Comparison of ENCODE assay signal across 1 cellular context in the genomic region with DNA sequence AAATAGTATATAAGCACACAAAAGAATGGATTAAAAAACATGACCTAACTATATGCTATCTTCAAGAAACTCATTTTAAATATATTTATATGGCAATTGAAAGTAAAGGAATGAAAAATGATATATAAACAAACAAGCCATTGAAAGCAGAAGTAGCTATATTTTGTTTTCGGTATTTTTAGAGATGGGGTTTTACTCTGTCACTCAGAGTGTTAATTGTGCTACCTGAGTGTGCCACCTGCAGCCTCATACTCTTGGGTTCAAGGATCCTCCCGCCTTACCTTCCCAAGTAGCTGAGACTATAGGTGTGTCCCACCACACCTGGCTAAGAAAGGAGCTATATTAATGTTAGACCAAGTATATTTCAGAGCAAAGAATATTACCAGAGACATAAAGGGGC.
TF ChIP-seq lines count a peak whose summit lies in the region.

No MANE protein-coding gene starts in this region.

TF ChIP-seq in GM12878, 131 proteins besides CTCF, POLR2A, EP300 and RAD21:
- TF ChIP-seq, protein P1, sequence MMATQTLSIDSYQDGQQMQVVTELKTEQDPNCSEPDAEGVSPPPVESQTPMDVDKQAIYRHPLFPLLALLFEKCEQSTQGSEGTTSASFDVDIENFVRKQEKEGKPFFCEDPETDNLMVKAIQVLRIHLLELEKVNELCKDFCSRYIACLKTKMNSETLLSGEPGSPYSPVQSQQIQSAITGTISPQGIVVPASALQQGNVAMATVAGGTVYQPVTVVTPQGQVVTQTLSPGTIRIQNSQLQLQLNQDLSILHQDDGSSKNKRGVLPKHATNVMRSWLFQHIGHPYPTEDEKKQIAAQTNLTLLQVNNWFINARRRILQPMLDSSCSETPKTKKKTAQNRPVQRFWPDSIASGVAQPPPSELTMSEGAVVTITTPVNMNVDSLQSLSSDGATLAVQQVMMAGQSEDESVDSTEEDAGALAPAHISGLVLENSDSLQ (IDR thresholded peaks at IDR 0.05), result peak; percentile 68
- no peak for TF ChIP-seq ZBED1 (IDR thresholded peaks at IDR 0.05; ENCODE audit: borderline replicate concordance)
